ENCODE assay signal across 8 cellular contexts in genomic region chr5:177447066-177447610, GRCh38. TPM values are rescaled to one million over a fixed set of nuclear protein-coding genes. Genes with fewer than 3 reads are reported as not detected.
DNase-seq lines count a peak whose midpoint lies in the region; ATAC-seq and TF ChIP-seq lines count a peak whose summit lies in the region.

No MANE protein-coding gene starts in this region.

- peak overlapping the region; percentile 94 for H3K27ac ChIP-seq in C4-2B
- no peak overlapping the region for H3K27ac ChIP-seq in OCI-LY7 (ENCODE audit: low read depth, low read length, poor library complexity, severe bottlenecking)

- H3K4me3 Mint-ChIP-seq in activated T-helper 2 cell treated with anti-CD3 and anti-CD28 coated beads, Interferon-gamma antibody, Interleukin-2, Interleukin-4, amounts not matched to agents 10 μg/mL and 5 μg/mL and 100 μg/mL, durations not matched to agents 14 hours and 24 hours and 36 hours (ENCODE audit: low read depth): peak overlapping the region; percentile 20

- CTCF ChIA-PET in OCI-LY7 (lab: Charles Lee; ENCODE audit: unreplicated experiment): interaction anchor here (0.6 kb wide), 2 partner anchors 39 to 58 kb away, joined by 3 read pairs; no protein-coding TSS in a partner anchor

- no peak overlapping the region for H3K27ac Mint-ChIP-seq in activated T-helper 2 cell treated with anti-CD3 and anti-CD28 coated beads, Interferon-gamma antibody, Interleukin-2, Interleukin-4, amounts not matched to agents 10 μg/mL and 5 μg/mL and 100 μg/mL, durations not matched to agents 14 hours and 24 hours and 36 hours

- intact Hi-C loops in OCI-LY7 (cut with micrococcal nuclease; ENCODE audit: unreplicated experiment): no loop called here
- intact Hi-C loops in activated T-helper 2 cell treated with anti-CD3 and anti-CD28 coated beads, Interferon-gamma antibody, Interleukin-2, Interleukin-4, amounts not matched to agents 10 μg/mL and 5 μg/mL and 100 μg/mL, durations not matched to agents 14 hours and 24 hours and 36 hours (cut with micrococcal nuclease): loop anchor here (2.0 kb wide), 1 partner anchor 18 kb away; no protein-coding TSS in a partner anchor

- DNase-seq in OCI-LY7 (ENCODE audit: low spot score) (peak; percentile 65), fibroblast of villous mesenchyme (ENCODE audit: low read depth) (peak; percentile 42), occipital lobe (lab: John Stamatoyannopoulos, UW) (peak; percentile 70), SHP77 treated with DMSO at 0.1 percent for 48 hours (lab: John Stamatoyannopoulos, UW) (no peak)
- peak; percentile 71 for DNase-seq in activated T-helper 2 cell treated with anti-CD3 and anti-CD28 coated beads, Interferon-gamma antibody, Interleukin-2, Interleukin-4, amounts not matched to agents 10 μg/mL and 5 μg/mL and 100 μg/mL, durations not matched to agents 14 hours and 24 hours and 36 hours (ENCODE audit: low spot score)

- ATAC-seq in GM19351 (IDR thresholded peaks at IDR 0.05; ENCODE audit: unreplicated experiment) (peak; percentile 47), HG03432 (IDR thresholded peaks at IDR 0.05; ENCODE audit: unreplicated experiment) (peak; percentile 47)

- H3K36me3 Mint-ChIP-seq in activated T-helper 2 cell treated with anti-CD3 and anti-CD28 coated beads, Interferon-gamma antibody, Interleukin-2, Interleukin-4, amounts not matched to agents 10 μg/mL and 5 μg/mL and 100 μg/mL, durations not matched to agents 14 hours and 24 hours and 36 hours (ENCODE audit: low read depth): peaks cover 9% of the 10 kb centered on the region

- no peaks in the 10 kb centered on the region for H3K9me2 ChIP-seq in OCI-LY7 (ENCODE audit: insufficient read depth, low read length)

- POLR2A ChIA-PET in OCI-LY7 (lab: Charles Lee): interaction anchor here (1.0 to 1.3 kb wide), 2 partner anchors 20 to 43 kb away, joined by 3 to 5 read pairs; no protein-coding TSS in a partner anchor

- no peak overlapping the region for H2AFZ ChIP-seq in OCI-LY7 (ENCODE audit: low read length)

- BruUV-seq in OCI-LY7 (replicated peaks; lab: Mats Ljungman, UMichigan): no TSS peak

- H3K79me2 ChIP-seq in OCI-LY7 (ENCODE audit: insufficient read depth, low read depth, low read length): no peaks in the 10 kb centered on the region

- peaks cover 10% of the 10 kb centered on the region; the same call in 1 of the 2 replicates for H3K36me3 ChIP-seq in OCI-LY7 (ENCODE audit: insufficient read depth, low read length)

- H3K9me3 Mint-ChIP-seq in activated T-helper 2 cell treated with anti-CD3 and anti-CD28 coated beads, Interferon-gamma antibody, Interleukin-2, Interleukin-4, amounts not matched to agents 10 μg/mL and 5 μg/mL and 100 μg/mL, durations not matched to agents 14 hours and 24 hours and 36 hours: no peaks in the 10 kb centered on the region

- H3K4me2 ChIP-seq in OCI-LY7 (ENCODE audit: low read length): peak overlapping the region; percentile 75

- H4K20me1 ChIP-seq in OCI-LY7 (ENCODE audit: insufficient read depth, low read length): 0 out of 2 replicates have a peak, but pooled peaks cover 9% of the 10 kb centered on the region

- peaks cover 2% of the 10 kb centered on the region for H3K27me3 Mint-ChIP-seq in activated T-helper 2 cell treated with anti-CD3 and anti-CD28 coated beads, Interferon-gamma antibody, Interleukin-2, Interleukin-4, amounts not matched to agents 10 μg/mL and 5 μg/mL and 100 μg/mL, durations not matched to agents 14 hours and 24 hours and 36 hours (ENCODE audit: low read depth)

- no peak for TF ChIP-seq CTCF in C4-2B (conservative IDR thresholded peaks at IDR 0.05)
- TF ChIP-seq CTCF in OCI-LY7 (conservative IDR thresholded peaks at IDR 0.05; ENCODE audit: low read length): no peak
- no peak for TF ChIP-seq CTCF in fibroblast of villous mesenchyme (IDR thresholded peaks at IDR 0.05; ENCODE audit: insufficient read depth, low read depth, low read length)

- H3K4me1 Mint-ChIP-seq in activated T-helper 2 cell treated with anti-CD3 and anti-CD28 coated beads, Interferon-gamma antibody, Interleukin-2, Interleukin-4, amounts not matched to agents 10 μg/mL and 5 μg/mL and 100 μg/mL, durations not matched to agents 14 hours and 24 hours and 36 hours (ENCODE audit: low read depth): peaks cover 31% of the 10 kb centered on the region

- peaks cover 47% of the 10 kb centered on the region for H3K4me1 ChIP-seq in OCI-LY7 (ENCODE audit: insufficient read depth, low read length, poor library complexity, severe bottlenecking)

- no peaks in the 10 kb centered on the region for H3K9me3 ChIP-seq in OCI-LY7 (ENCODE audit: low read length)

- H3K4me3 ChIP-seq in OCI-LY7 (ENCODE audit: low read depth, low read length, poor library complexity, severe bottlenecking): peak overlapping the region; percentile 72
- peak overlapping the region; percentile 72 for H3K4me3 ChIP-seq in fibroblast of villous mesenchyme (ENCODE audit: low read depth, low read length)

RNA-seq across cellular contexts. Expression of gene PRR7, which starts 0.5 kb away (rescaled TPM):
- total RNA-seq in OCI-LY7 (2014; rRNA removed; shearing (Covaris generic)): 7.0 and 13.6 TPM in 2 replicates
- 12.5 and 12.8 TPM in 2 replicates for total RNA-seq in OCI-LY7 (2022)
- total RNA-seq in activated T-helper 2 cell treated with anti-CD3 and anti-CD28 coated beads, Interferon-gamma antibody, Interleukin-2, Interleukin-4, amounts not matched to agents 10 μg/mL and 5 μg/mL and 100 μg/mL, durations not matched to agents 14 hours and 24 hours and 36 hours: 12.1 and 13.0 TPM in 2 replicates
- 4.5 and 4.7 TPM in 2 replicates for total RNA-seq in fibroblast of villous mesenchyme
- total RNA-seq in occipital lobe: 11.7 TPM

RNA-seq across cellular contexts. Expression of gene GRK6, which starts 20.7 kb away (rescaled TPM):
- total RNA-seq in OCI-LY7 (2014; rRNA removed; shearing (Covaris generic)): 43.4 and 46.2 TPM in 2 replicates
- total RNA-seq in OCI-LY7 (2022): 99.4 and 102 TPM in 2 replicates
- 131 and 134 TPM in 2 replicates for total RNA-seq in activated T-helper 2 cell treated with anti-CD3 and anti-CD28 coated beads, Interferon-gamma antibody, Interleukin-2, Interleukin-4, amounts not matched to agents 10 μg/mL and 5 μg/mL and 100 μg/mL, durations not matched to agents 14 hours and 24 hours and 36 hours
- 24.2 and 26.4 TPM in 2 replicates for total RNA-seq in fibroblast of villous mesenchyme
- 14.0 TPM for total RNA-seq in occipital lobe

RNA-seq across cellular contexts. Expression of gene DBN1, which starts 26.3 kb away (rescaled TPM):
- 11.7 and 17.4 TPM in 2 replicates for total RNA-seq in OCI-LY7 (2014; rRNA removed; shearing (Covaris generic))
- total RNA-seq in OCI-LY7 (2022) (21.3 and 22.0 TPM in 2 replicates), fibroblast of villous mesenchyme (201 and 214 TPM in 2 replicates), occipital lobe (170 TPM)
- 28.7 and 32.9 TPM in 2 replicates for total RNA-seq in activated T-helper 2 cell treated with anti-CD3 and anti-CD28 coated beads, Interferon-gamma antibody, Interleukin-2, Interleukin-4, amounts not matched to agents 10 μg/mL and 5 μg/mL and 100 μg/mL, durations not matched to agents 14 hours and 24 hours and 36 hours

RNA-seq across cellular contexts. Expression of gene F12, which starts 37.8 kb away (rescaled TPM):
- total RNA-seq in OCI-LY7 (2014; rRNA removed; shearing (Covaris generic)): 1.2 TPM in 1 of 2 replicates, not detected in the other
- total RNA-seq in OCI-LY7 (2022) (3.0 and 3.8 TPM in 2 replicates), fibroblast of villous mesenchyme (0.43 and 0.64 TPM in 2 replicates), occipital lobe (3.9 TPM)
- 3.5 and 5.8 TPM in 2 replicates for total RNA-seq in activated T-helper 2 cell treated with anti-CD3 and anti-CD28 coated beads, Interferon-gamma antibody, Interleukin-2, Interleukin-4, amounts not matched to agents 10 μg/mL and 5 μg/mL and 100 μg/mL, durations not matched to agents 14 hours and 24 hours and 36 hours

RNA-seq across cellular contexts. Expression of gene PFN3, which starts 46.7 kb away (rescaled TPM):
- total RNA-seq in OCI-LY7 (2014; rRNA removed; shearing (Covaris generic)): not detected in 2 replicates
- total RNA-seq in OCI-LY7 (2022) (not detected in 2 replicates), fibroblast of villous mesenchyme (not detected in 2 replicates), occipital lobe (not detected)
- total RNA-seq in activated T-helper 2 cell treated with anti-CD3 and anti-CD28 coated beads, Interferon-gamma antibody, Interleukin-2, Interleukin-4, amounts not matched to agents 10 μg/mL and 5 μg/mL and 100 μg/mL, durations not matched to agents 14 hours and 24 hours and 36 hours: not detected in 2 replicates
